ENCODE assay signal across 8 cellular contexts in the genomic region with DNA sequence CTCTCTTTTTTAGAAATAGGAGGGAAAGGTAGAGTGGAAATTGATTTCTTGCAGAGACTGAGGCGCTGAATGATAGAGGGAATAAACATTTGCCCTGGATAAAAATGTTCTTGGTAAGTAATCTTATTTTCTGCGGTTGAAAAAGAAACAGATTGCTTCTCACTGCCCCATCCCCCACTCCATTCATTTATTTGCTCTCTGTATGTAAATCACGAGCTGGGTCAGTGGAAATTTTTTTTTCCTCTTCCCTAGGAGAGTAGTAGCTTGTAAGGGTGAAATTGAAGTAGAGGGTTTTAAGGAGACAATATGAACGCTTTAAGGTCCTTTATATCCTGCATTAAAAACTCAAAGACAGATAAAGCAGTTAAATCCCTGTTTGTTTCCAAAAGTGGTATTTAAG. TPM values are rescaled to one million over a fixed set of nuclear protein-coding genes. Genes with fewer than 3 reads are reported as not detected.
DNase-seq lines count a peak whose midpoint lies in the region; ATAC-seq and TF ChIP-seq lines count a peak whose summit lies in the region.
"Had no signal": no experiment of that assay in that cellular context is flagged by ENCODE, and none has a peak within 500 bp of the region (broad histone marks: within the 10 kb centered on the region; RNA-seq: fewer than 3 reads in every experiment).

No MANE protein-coding gene starts in this region.

- no peaks in the 10 kb centered on the region for H3K36me3 ChIP-seq in iPS-18a (ENCODE audit: control insufficient read depth, low read depth, low read length)
- H3K36me3 ChIP-seq in subcutaneous abdominal adipose tissue (ENCODE audit: control insufficient read depth in 5 of 5, insufficient read depth in 5 of 5, low read length in 5 of 5): no peaks in the 10 kb centered on the region

- no peaks in the 10 kb centered on the region for H3K9me3 ChIP-seq in iPS-18a (ENCODE audit: control insufficient read depth, low read depth, low read length)
- H3K9me3 ChIP-seq in subcutaneous abdominal adipose tissue (ENCODE audit: control insufficient read depth in 5 of 5, low read length in 5 of 5): peaks cover 0 to 3% (median 0%) of the 10 kb centered on the region in 5 donors

- no peaks in the 10 kb centered on the region for H3K36me3 Mint-ChIP-seq in WTC11
- no peaks in the 10 kb centered on the region for H3K36me3 Mint-ChIP-seq in activated naive CD4-positive, alpha-beta T cell treated with anti-CD3 and anti-CD28 coated beads, Interleukin-2, amount 10 ng/mL, durations not matched to agents 7 days and 5 days

- H3K27ac Mint-ChIP-seq in WTC11: peak overlapping the region; percentile 94
- H3K27ac Mint-ChIP-seq in activated naive CD4-positive, alpha-beta T cell treated with anti-CD3 and anti-CD28 coated beads, Interleukin-2, amount 10 ng/mL, durations not matched to agents 7 days and 5 days: no peak overlapping the region

- H3K4me1 Mint-ChIP-seq in WTC11: peaks cover 43% of the 10 kb centered on the region
- no peaks in the 10 kb centered on the region for H3K4me1 Mint-ChIP-seq in activated naive CD4-positive, alpha-beta T cell treated with anti-CD3 and anti-CD28 coated beads, Interleukin-2, amount 10 ng/mL, durations not matched to agents 7 days and 5 days

- ATAC-seq in WTC11: peak; percentile 2; the same call in 1 of the 2 replicates

- peaks cover 33% of the 10 kb centered on the region for H3K4me1 ChIP-seq in iPS-18a (ENCODE audit: control insufficient read depth, low read depth, low read length)
- H3K4me1 ChIP-seq in subcutaneous abdominal adipose tissue (ENCODE audit: control insufficient read depth in 5 of 5, insufficient read depth in 5 of 5, low read length in 5 of 5): peaks cover 1 to 26% (median 16%) of the 10 kb centered on the region in 5 donors

- CTCF ChIA-PET in WTC11 (lab: Charles Lee): interaction anchor here (0.5 to 0.9 kb wide), 3 partner anchors 61 to 154 kb away, joined by 3 to 4 read pairs (median 3); no protein-coding TSS in a partner anchor
- CTCF ChIA-PET in activated naive CD4-positive, alpha-beta T cell treated with anti-CD3 and anti-CD28 coated beads, Interleukin-2, amount 10 ng/mL, durations not matched to agents 7 days and 5 days (lab: Charles Lee): no interaction called here

- TF ChIP-seq CTCF in LNCaP clone FGC (IDR thresholded peaks at IDR 0.05; ENCODE audit: control insufficient read depth, extremely low read depth, insufficient read depth) (no peak), WTC11 (IDR thresholded peaks at IDR 0.05) (no peak)

- H3K27me3 ChIP-seq in iPS-18a (ENCODE audit: control insufficient read depth, insufficient read depth, low read length) (peaks cover 41% of the 10 kb centered on the region), subcutaneous abdominal adipose tissue (ENCODE audit: control insufficient read depth in 5 of 5, insufficient read depth in 4 of 5, low read length in 5 of 5) (peaks cover 22 to 32% (median 25%) of the 10 kb centered on the region in 5 donors)

- peak overlapping the region; percentile 98 for H3K4me3 Mint-ChIP-seq in WTC11
- no peak overlapping the region for H3K4me3 Mint-ChIP-seq in activated naive CD4-positive, alpha-beta T cell treated with anti-CD3 and anti-CD28 coated beads, Interleukin-2, amount 10 ng/mL, durations not matched to agents 7 days and 5 days

- POLR2A ChIA-PET in WTC11 (lab: Charles Lee): interaction anchor here (0.6 kb wide), 1 partner anchor 33 kb away, joined by 6 read pairs; no protein-coding TSS in a partner anchor

- H3K9me3 Mint-ChIP-seq in WTC11: no peaks in the 10 kb centered on the region
- H3K9me3 Mint-ChIP-seq in activated naive CD4-positive, alpha-beta T cell treated with anti-CD3 and anti-CD28 coated beads, Interleukin-2, amount 10 ng/mL, durations not matched to agents 7 days and 5 days: no peaks in the 10 kb centered on the region

- H3K4me3 ChIP-seq in LNCaP clone FGC (ENCODE audit: low read depth, low read length) (peak overlapping the region; percentile 62), iPS-18a (ENCODE audit: low read length) (peak overlapping the region; percentile 97), subcutaneous abdominal adipose tissue (ENCODE audit: low read depth in 1 of 5, low read length in 5 of 5) (peak overlapping the region; percentile 19 to 67 (median 49))

- H3K27ac ChIP-seq in iPS-18a (ENCODE audit: low read length) (no peak overlapping the region), subcutaneous abdominal adipose tissue (ENCODE audit: low read depth, low read length) (no peak overlapping the region)

- DNase-seq in LNCaP clone FGC (ENCODE audit: low read depth): peak; percentile 52
- DNase-seq in WTC11 (ENCODE audit: low spot score): no peak
- DNase-seq in activated naive CD4-positive, alpha-beta T cell treated with anti-CD3 and anti-CD28 coated beads, Interleukin-2, amount 10 ng/mL, durations not matched to agents 7 days and 5 days: no peak
- no peak for DNase-seq in KG1 (lab: John Stamatoyannopoulos, UW)
- no peak for DNase-seq in retina
- DNase-seq: amniotic stem cell had no signal

- peaks cover 40% of the 10 kb centered on the region for H3K27me3 Mint-ChIP-seq in WTC11 (ENCODE audit: low read depth)
- H3K27me3 Mint-ChIP-seq in activated naive CD4-positive, alpha-beta T cell treated with anti-CD3 and anti-CD28 coated beads, Interleukin-2, amount 10 ng/mL, durations not matched to agents 7 days and 5 days: peaks cover 31% of the 10 kb centered on the region

- H3K9ac ChIP-seq in iPS-18a (ENCODE audit: low read length) (peak overlapping the region; percentile 58), subcutaneous abdominal adipose tissue (ENCODE audit: low read length in 5 of 5) (no peak overlapping the region)

TF ChIP-seq in WTC11, 78 proteins besides CTCF, POLR2A, EP300 and RAD21:
- TF ChIP-seq MYBL2 (CRISPR knock-in tag; IDR thresholded peaks at IDR 0.05) (no peak), HMGA2 (CRISPR knock-in tag; IDR thresholded peaks at IDR 0.05) (no peak), ZNF671 (CRISPR knock-in tag; IDR thresholded peaks at IDR 0.05) (no peak), ZNF121 (CRISPR knock-in tag; IDR thresholded peaks at IDR 0.05) (no peak), ZNF396 (CRISPR knock-in tag; IDR thresholded peaks at IDR 0.05; ENCODE audit: borderline replicate concordance) (no peak), GTF2I (CRISPR knock-in tag; conservative IDR thresholded peaks at IDR 0.05) (no peak), TCF7 (CRISPR knock-in tag; IDR thresholded peaks at IDR 0.05; ENCODE audit: low read depth) (no peak)
- TF ChIP-seq, protein P1, sequence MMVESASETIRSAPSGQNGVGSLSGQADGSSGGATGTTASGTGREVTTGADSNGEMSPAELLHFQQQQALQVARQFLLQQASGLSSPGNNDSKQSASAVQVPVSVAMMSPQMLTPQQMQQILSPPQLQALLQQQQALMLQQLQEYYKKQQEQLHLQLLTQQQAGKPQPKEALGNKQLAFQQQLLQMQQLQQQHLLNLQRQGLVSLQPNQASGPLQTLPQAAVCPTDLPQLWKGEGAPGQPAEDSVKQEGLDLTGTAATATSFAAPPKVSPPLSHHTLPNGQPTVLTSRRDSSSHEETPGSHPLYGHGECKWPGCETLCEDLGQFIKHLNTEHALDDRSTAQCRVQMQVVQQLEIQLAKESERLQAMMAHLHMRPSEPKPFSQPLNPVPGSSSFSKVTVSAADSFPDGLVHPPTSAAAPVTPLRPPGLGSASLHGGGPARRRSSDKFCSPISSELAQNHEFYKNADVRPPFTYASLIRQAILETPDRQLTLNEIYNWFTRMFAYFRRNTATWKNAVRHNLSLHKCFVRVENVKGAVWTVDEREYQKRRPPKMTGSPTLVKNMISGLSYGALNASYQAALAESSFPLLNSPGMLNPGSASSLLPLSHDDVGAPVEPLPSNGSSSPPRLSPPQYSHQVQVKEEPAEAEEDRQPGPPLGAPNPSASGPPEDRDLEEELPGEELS (CRISPR knock-in tag; IDR thresholded peaks at IDR 0.05): no peak

RNA-seq across cellular contexts. Expression of a gene that starts 1.4 kb away (rescaled TPM):
- total RNA-seq in WTC11 (2021): 0.28 to 0.64 TPM (median 0.46 TPM) in 3 replicates
